ENCODE assay signal across 9 cellular contexts in the genomic region with DNA sequence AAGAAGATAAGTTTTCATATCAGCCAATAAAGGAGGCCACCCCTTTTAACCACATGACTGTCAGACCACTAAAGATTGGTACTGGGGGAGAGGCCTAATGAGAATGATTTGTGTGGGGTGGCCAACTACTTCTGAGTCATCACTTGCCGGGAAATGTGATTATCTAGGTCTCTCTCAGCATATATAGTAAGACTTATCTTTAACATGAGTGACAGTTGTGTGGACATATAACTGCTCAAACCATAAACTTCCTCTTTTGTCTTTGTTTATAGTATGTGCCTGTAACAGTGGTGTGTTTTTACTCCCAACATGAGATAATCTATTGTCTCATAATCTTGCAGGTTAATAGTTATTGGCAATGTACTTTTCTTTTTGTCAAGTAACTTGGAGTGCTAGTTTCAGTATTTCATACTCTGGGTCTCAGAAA.
DNase-seq lines count a peak whose midpoint lies in the region; ATAC-seq and TF ChIP-seq lines count a peak whose summit lies in the region.
"Had no signal": no experiment of that assay in that cellular context is flagged by ENCODE, and none has a peak within 500 bp of the region (broad histone marks: within the 10 kb centered on the region; RNA-seq: fewer than 3 reads in every experiment).

No MANE protein-coding gene starts in this region.

- no peak overlapping the region for H2BK120ac ChIP-seq in mesendoderm (ENCODE audit: low read depth, low read length)

- H3K4me2 ChIP-seq in mesendoderm (ENCODE audit: low read length), result no peak overlapping the region

- H3K4me3 ChIP-seq in mesendoderm (ENCODE audit: low read length), result no peak overlapping the region
- H3K4me3 ChIP-seq: adrenal gland, SK-N-MC had no signal

- no peak overlapping the region for H3K56ac ChIP-seq in mesendoderm (ENCODE audit: low read length)

- H3K9ac ChIP-seq in mesendoderm (ENCODE audit: low read length), result no peak overlapping the region

- no peak overlapping the region for H2BK15ac ChIP-seq in mesendoderm (replicated peaks; ENCODE audit: low read depth)

- no peak overlapping the region for H3K27ac ChIP-seq in mesendoderm (ENCODE audit: low read depth, low read length)
- H3K27ac ChIP-seq: adrenal gland, SK-N-MC had no signal

- H3K18ac ChIP-seq in mesendoderm (ENCODE audit: low read length), result peak overlapping the region; percentile 51

- H3K27me3 ChIP-seq in mesendoderm (ENCODE audit: insufficient read depth, low read length, poor library complexity), result no peaks in the 10 kb centered on the region
- H3K27me3 ChIP-seq: adrenal gland had no signal

- H3K36me3 ChIP-seq in mesendoderm (ENCODE audit: control insufficient read depth, insufficient read depth, low read length), result no peaks in the 10 kb centered on the region
- H3K36me3 ChIP-seq: adrenal gland had no signal

- H4K8ac ChIP-seq in mesendoderm (ENCODE audit: low read depth, low read length), result no peak overlapping the region

- no CpG with 5 or more reads among the region's 1 CpG for WGBS in mesendoderm (ENCODE audit: extremely low coverage, insufficient coverage, low lambda C conversion rate)

- H3K79me2 ChIP-seq in mesendoderm (ENCODE audit: control insufficient read depth, insufficient read depth, low read length), result no peaks in the 10 kb centered on the region

- DNase-seq in RKO (ENCODE audit: low spot score), result peak; percentile 0
- DNase-seq in mesendoderm, result no peak
- DNase-seq in dedifferentiated amniotic fluid mesenchymal stem cell (ENCODE audit: extremely low spot score), result no peak
- no peak for DNase-seq in activated CD8-positive, alpha-beta memory T cell treated with anti-CD3 and anti-CD28 coated beads for 24 hours
- DNase-seq: adrenal gland had no signal

- no peak overlapping the region for H4K5ac ChIP-seq in mesendoderm (ENCODE audit: low read length)

- no peak overlapping the region for H3K23ac ChIP-seq in mesendoderm (ENCODE audit: low read length)

- no peak for TF ChIP-seq POLR2A in GM18505 (IDR thresholded peaks at IDR 0.05; ENCODE audit: borderline replicate concordance, extremely low read depth, insufficient read depth, insufficient read length)

- no peaks in the 10 kb centered on the region for H3K79me1 ChIP-seq in mesendoderm (ENCODE audit: low read length)

- ATAC-seq in GM18873 (IDR thresholded peaks at IDR 0.05; ENCODE audit: low FRiP score, unreplicated experiment) (peak; percentile 58), HG03060 (IDR thresholded peaks at IDR 0.05; ENCODE audit: low read depth, unreplicated experiment) (peak; percentile 77), GM18505 (IDR thresholded peaks at IDR 0.05; ENCODE audit: unreplicated experiment) (no peak)

- H2AK5ac ChIP-seq in mesendoderm (ENCODE audit: low read length), result no peak overlapping the region

- no peak overlapping the region for H2BK5ac ChIP-seq in mesendoderm (ENCODE audit: low read length)

- H3K4ac ChIP-seq in mesendoderm (ENCODE audit: low read depth, low read length), result no peak overlapping the region

- H3K4me1 ChIP-seq in mesendoderm (ENCODE audit: control insufficient read depth, low read depth, low read length), result no peaks in the 10 kb centered on the region
- H3K4me1 ChIP-seq: adrenal gland had no signal
